21 cellular contexts compared by ENCODE assay signal in the genomic region with DNA sequence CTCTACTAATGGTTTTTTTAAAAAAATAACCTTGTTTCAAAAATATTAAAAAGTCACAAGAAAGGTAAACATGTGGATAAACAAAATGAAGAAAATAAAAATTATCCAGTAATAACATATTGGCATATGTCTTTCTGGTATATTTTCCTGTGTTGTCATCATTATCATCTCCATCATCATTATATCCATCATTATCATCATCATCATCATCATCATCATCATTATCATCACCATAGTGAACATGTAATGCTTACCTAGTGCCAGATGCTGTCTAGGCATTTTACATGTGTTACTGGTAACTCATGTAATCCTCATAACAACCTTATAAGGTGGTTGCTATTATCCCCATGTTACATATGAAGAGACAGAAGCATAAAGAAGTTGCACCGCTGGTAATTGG.
"Had no signal": no experiment of that assay in that cellular context is flagged by ENCODE, and none has a peak within 500 bp of the region (broad histone marks: within the 10 kb centered on the region; RNA-seq: fewer than 3 reads in every experiment).

No MANE protein-coding gene starts in this region.

- ATAC-seq: natural killer cell; sciatic nerve; stimulated activated effector memory CD8-positive, alpha-beta T cell treated with anti-CD3 and anti-CD28 coated beads, Interleukin-12 subunit alpha, Interleukin-12 subunit beta, amount 100 ng/mL, for 72 hours; upper lobe of right lung had no signal

- FAIRE-seq: urothelium cell line had no signal

- H3K27me3 ChIP-seq: ovary, right atrium auricular region, spleen, suprapubic skin, tibial artery, upper lobe of right lung had no signal

- H3K27ac ChIP-seq: left ventricle myocardium inferior, ovary, right atrium auricular region, skin epidermis, spleen, suprapubic skin, thoracic aorta, tibial artery, upper lobe of right lung had no signal

- H3K9me3 ChIP-seq: ovary, suprapubic skin, thoracic aorta, tibial artery, upper lobe of right lung had no signal

- H3K36me3 ChIP-seq: left ventricle myocardium inferior, ovary, right atrium auricular region, spleen, suprapubic skin, thoracic aorta, tibial artery, upper lobe of right lung had no signal

- H3K4me1 ChIP-seq: right atrium auricular region, tibial artery had no signal

- H3K4me3 ChIP-seq: left ventricle myocardium inferior, lung, ovary, right atrium auricular region, skin epidermis, spleen, suprapubic skin, thoracic aorta, tibial artery, upper lobe of right lung had no signal

- DNase-seq: hippocampal formation; left ventricle myocardium inferior; mesendoderm; naive B cell; natural killer cell; nephron progenitor cell; ovary; spleen; stimulated activated CD4-positive, alpha-beta T cell treated with anti-CD3 and anti-CD28 coated beads, Interleukin-4, amount 100 ng/mL, for 24 hours; stimulated activated naive CD4-positive, alpha-beta T cell; tibial artery; trophoblast cell; upper lobe of right lung had no signal
